In the genomic region with DNA sequence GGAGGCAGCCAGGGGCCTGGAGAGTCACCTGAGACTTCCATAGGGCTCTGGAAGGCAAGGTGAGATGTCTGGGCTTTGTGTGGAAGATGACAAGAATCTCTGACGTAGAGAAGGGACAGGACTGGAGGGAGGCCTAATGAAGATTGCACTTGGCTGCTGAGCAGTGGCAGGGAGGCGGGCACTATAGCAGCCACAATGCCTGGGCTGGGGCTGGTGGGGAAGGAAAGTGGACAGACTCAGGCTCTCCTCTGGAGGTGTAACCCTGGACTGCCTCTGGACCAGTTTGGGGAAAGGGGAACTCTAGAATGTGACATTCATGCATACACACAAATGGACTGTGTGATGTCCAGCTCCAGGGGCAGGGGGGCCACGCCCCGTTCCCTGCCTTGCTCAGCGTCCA, we compare ENCODE assay signal across 21 cellular contexts. TPM values are rescaled to one million over a fixed set of nuclear protein-coding genes. Genes with fewer than 3 reads are reported as not detected.
"Had no signal": no experiment of that assay in that cellular context is flagged by ENCODE, and none has a peak within 500 bp of the region (broad histone marks: within the 10 kb centered on the region; RNA-seq: fewer than 3 reads in every experiment).

No MANE protein-coding gene starts in this region.

- H3K27me3 ChIP-seq: foreskin keratinocyte, pancreas, right atrium auricular region, stomach, suprapubic skin, tibial nerve had no signal

- H3K36me3 Mint-ChIP-seq: activated naive CD8-positive, alpha-beta T cell; natural killer cell had no signal

- H3K4me3 ChIP-seq: left ventricle myocardium inferior, pancreas, psoas muscle, right atrium auricular region, stomach, suprapubic skin, tibial nerve had no signal

- H3K27ac Mint-ChIP-seq: activated B cell treated with CpG ODN at 0.5 μM for 24 hours; activated naive CD8-positive, alpha-beta T cell had no signal

- ATAC-seq: activated CD4-positive, alpha-beta T cell treated with anti-CD3 and anti-CD28 coated beads for 36 hours; activated T-cell treated with anti-CD3 and anti-CD28 coated beads, Interleukin-2, amount 50 U/mL, for 4 hours; foreskin keratinocyte; natural killer cell; pancreas; psoas muscle had no signal

- DNase-seq: activated B cell treated with CpG ODN at 0.5 μM for 24 hours; activated CD4-positive, alpha-beta T cell treated with anti-CD3 and anti-CD28 coated beads for 36 hours; activated gamma-delta T cell treated with Interleukin-2 at 50 U/mL for 16 hours; activated T-cell treated with anti-CD3 and anti-CD28 coated beads, Interleukin-2, amount 50 U/mL, for 4 hours; cortex of kidney; erythroblast; foreskin keratinocyte; immature natural killer cell; kidney glomerular epithelial cell; left ventricle myocardium inferior; midbrain; natural killer cell; pancreas; psoas muscle; stimulated activated CD4-positive, alpha-beta T cell treated with anti-CD3 and anti-CD28 coated beads, Interleukin-4, amount 100 ng/mL, for 24 hours; stomach had no signal

- H3K27ac ChIP-seq: foreskin keratinocyte, left ventricle myocardium inferior, pancreas, psoas muscle, right atrium auricular region, stomach, suprapubic skin, tibial nerve had no signal

- H3K4me3 Mint-ChIP-seq: activated B cell treated with CpG ODN at 0.5 μM for 24 hours; activated CD4-positive, alpha-beta T cell treated with anti-CD3 and anti-CD28 coated beads for 36 hours; activated naive CD8-positive, alpha-beta T cell; activated T-cell treated with anti-CD3 and anti-CD28 coated beads, Interleukin-2, amount 50 U/mL, for 4 hours; immature natural killer cell; natural killer cell; T-helper 1 cell treated with Interleukin-12 subunit alpha and Interleukin-12 subunit beta and Interleukin-4 antibody, amounts not matched to agents 30 μg/mL and 1 μg/mL, for 36 hours had no signal

- H3K4me1 Mint-ChIP-seq: activated CD4-positive, alpha-beta T cell treated with anti-CD3 and anti-CD28 coated beads for 36 hours had no signal

- H3K9me3 ChIP-seq: left ventricle myocardium inferior, pancreas, psoas muscle, right atrium auricular region, stomach, suprapubic skin, tibial nerve had no signal

- H3K9me3 Mint-ChIP-seq: activated B cell treated with CpG ODN at 0.5 μM for 24 hours; activated T-cell treated with anti-CD3 and anti-CD28 coated beads, Interleukin-2, amount 50 U/mL, for 4 hours; immature natural killer cell; natural killer cell; T-helper 1 cell treated with Interleukin-12 subunit alpha and Interleukin-12 subunit beta and Interleukin-4 antibody, amounts not matched to agents 30 μg/mL and 1 μg/mL, for 36 hours had no signal

- H3K27me3 Mint-ChIP-seq: activated B cell treated with CpG ODN at 0.5 μM for 24 hours; activated CD4-positive, alpha-beta T cell treated with anti-CD3 and anti-CD28 coated beads for 36 hours; activated naive CD8-positive, alpha-beta T cell had no signal

- H3K4me1 ChIP-seq: left ventricle myocardium inferior, pancreas, psoas muscle, right atrium auricular region, stomach, tibial nerve had no signal

RNA-seq across cellular contexts. Expression of gene CYP2D6, which starts 34.3 kb away (rescaled TPM):
- total RNA-seq: right atrium auricular region had no signal
- polyA plus RNA-seq: immature natural killer cell had no signal
